9 cellular contexts compared by ENCODE assay signal in genomic region chr18:7164610-7165009, GRCh38. TPM values are rescaled to one million over a fixed set of nuclear protein-coding genes. Genes with fewer than 3 reads are reported as not detected.
DNase-seq lines count a peak whose midpoint lies in the region; ATAC-seq and TF ChIP-seq lines count a peak whose summit lies in the region.
"Had no signal": no experiment of that assay in that cellular context is flagged by ENCODE, and none has a peak within 500 bp of the region (broad histone marks: within the 10 kb centered on the region; RNA-seq: fewer than 3 reads in every experiment).

No MANE protein-coding gene starts in this region.

- H3K9ac ChIP-seq in MM.1S (ENCODE audit: low read length) = no peak overlapping the region
- H3K9ac ChIP-seq in endodermal cell (ENCODE audit: extremely low read depth, low read length, poor library complexity, severe bottlenecking) = no peak overlapping the region
- no peak overlapping the region for H3K9ac ChIP-seq in neural progenitor cell

- H3K4me3 ChIP-seq in MM.1S (ENCODE audit: low read length) (no peak overlapping the region), endodermal cell (ENCODE audit: low read length) (no peak overlapping the region), neural progenitor cell (no peak overlapping the region), esophagus muscularis mucosa (no peak overlapping the region)

- H3K9me3 ChIP-seq in MM.1S (replicated peaks; ENCODE audit: insufficient read depth, low read length) = no peaks in the 10 kb centered on the region
- no peaks in the 10 kb centered on the region for H3K9me3 ChIP-seq in endodermal cell (ENCODE audit: control insufficient read depth, low read length)
- H3K9me3 ChIP-seq in neural progenitor cell (ENCODE audit: low read depth) = no peaks in the 10 kb centered on the region
- H3K9me3 ChIP-seq in esophagus muscularis mucosa = no peaks in the 10 kb centered on the region

- H3K27me3 ChIP-seq in MM.1S (replicated peaks; ENCODE audit: insufficient read depth, low read length) = no peaks in the 10 kb centered on the region
- H3K27me3 ChIP-seq in endodermal cell (ENCODE audit: control insufficient read depth, insufficient read depth, low read length, poor library complexity, severe bottlenecking) = peaks cover 7% of the 10 kb centered on the region
- no peaks in the 10 kb centered on the region for H3K27me3 ChIP-seq in neural progenitor cell
- peaks cover 0 to 8% (median 0%) of the 10 kb centered on the region in 4 donors for H3K27me3 ChIP-seq in esophagus muscularis mucosa

- H3K27ac ChIP-seq in MM.1S (ENCODE audit: low read length) = no peak overlapping the region
- no peak overlapping the region for H3K27ac ChIP-seq in endodermal cell (ENCODE audit: low read depth, low read length)
- no peak overlapping the region for H3K27ac ChIP-seq in neural progenitor cell
- H3K27ac ChIP-seq in esophagus muscularis mucosa (replicated peaks in 1 of 4) = no peak overlapping the region

- no peaks in the 10 kb centered on the region for H3K9me2 ChIP-seq in MM.1S (replicated peaks; ENCODE audit: insufficient read depth, low read length)

- TF ChIP-seq CTCF in MM.1S (IDR thresholded peaks at IDR 0.05; ENCODE audit: low read length) = peak; percentile 28
- TF ChIP-seq CTCF in endodermal cell (conservative IDR thresholded peaks at IDR 0.05) = peak; percentile 73
- peak; percentile 49 for TF ChIP-seq CTCF in neural progenitor cell (IDR thresholded peaks at IDR 0.05)
- TF ChIP-seq CTCF in esophagus muscularis mucosa (IDR thresholded peaks at IDR 0.05) = no peak
- TF ChIP-seq CTCF in mesothelial cell of epicardium (IDR thresholded peaks at IDR 0.05; ENCODE audit: unreplicated experiment) = no peak

- no peaks in the 10 kb centered on the region for H3K36me3 Mint-ChIP-seq in endodermal cell (ENCODE audit: low read depth)
- no peaks in the 10 kb centered on the region for H3K36me3 Mint-ChIP-seq in neural progenitor cell
- H3K36me3 Mint-ChIP-seq in mesothelial cell of epicardium = no peaks in the 10 kb centered on the region

- H2AFZ ChIP-seq in MM.1S (ENCODE audit: low read length) (0 out of 2 replicates have a peak overlapping the region, but pooled peaks have one; percentile 26), neural progenitor cell (replicated peaks) (peak overlapping the region; percentile 57)

- H3K36me3 ChIP-seq in MM.1S (replicated peaks; ENCODE audit: insufficient read depth, low read length) = no peaks in the 10 kb centered on the region
- no peaks in the 10 kb centered on the region for H3K36me3 ChIP-seq in endodermal cell (ENCODE audit: control insufficient read depth, insufficient read depth, low read length)
- H3K36me3 ChIP-seq in neural progenitor cell = no peaks in the 10 kb centered on the region
- no peaks in the 10 kb centered on the region for H3K36me3 ChIP-seq in esophagus muscularis mucosa

- intact Hi-C loops in esophagus muscularis mucosa (cut with DNase I) = no loop called here

- H3K27me3 Mint-ChIP-seq in endodermal cell (ENCODE audit: insufficient read depth) (peaks cover 21% of the 10 kb centered on the region), neural progenitor cell (ENCODE audit: insufficient read depth, low read depth) (peaks cover 9% of the 10 kb centered on the region), mesothelial cell of epicardium (ENCODE audit: low read depth) (no peaks in the 10 kb centered on the region)

- no peak for TF ChIP-seq POLR2A in esophagus muscularis mucosa (IDR thresholded peaks at IDR 0.05; ENCODE audit: low read depth)

- no peak overlapping the region for H3K4me2 ChIP-seq in MM.1S (ENCODE audit: low read depth, low read length)
- no peak overlapping the region for H3K4me2 ChIP-seq in neural progenitor cell

- H3K27ac Mint-ChIP-seq in endodermal cell = no peak overlapping the region
- H3K27ac Mint-ChIP-seq in neural progenitor cell = no peak overlapping the region
- H3K27ac Mint-ChIP-seq in mesothelial cell of epicardium = no peak overlapping the region

- DNase-seq in GM04503 (ENCODE audit: low read depth) (peak; percentile 1), MM.1S (peak; percentile 40), endodermal cell (peak; percentile 64), neural progenitor cell (ENCODE audit: low spot score) (peak; percentile 34), esophagus muscularis mucosa (ENCODE audit: extremely low spot score) (no peak), mesothelial cell of epicardium (ENCODE audit: low spot score in 2 of 2, unreplicated experiment in 2 of 2) (no peak)
- DNase-seq: kidney had no signal

- no peak for ATAC-seq in HG03571 (IDR thresholded peaks at IDR 0.05; ENCODE audit: unreplicated experiment)
- ATAC-seq: activated CD4-positive, CD25-positive, alpha-beta regulatory T cell treated with anti-CD3 and anti-CD28 coated beads, Interleukin-2, amount 50 U/mL, for 24 hours had no signal

- 40 to 61% methylated on average over 3 to 4 of the region's 4 CpGs for WGBS in endodermal cell (ENCODE audit: insufficient coverage in 1 of 2, insufficient read length in 1 of 2), 2 experiments
- WGBS in esophagus muscularis mucosa = 45% methylated on average over 4 of the region's 4 CpGs

- no peaks in the 10 kb centered on the region for H4K20me1 ChIP-seq in MM.1S (ENCODE audit: insufficient read depth, low read length)
- H4K20me1 ChIP-seq in neural progenitor cell (ENCODE audit: low read depth) = no peaks in the 10 kb centered on the region

- H3K4me1 Mint-ChIP-seq in endodermal cell (peaks cover 50% of the 10 kb centered on the region), neural progenitor cell (peaks cover 15% of the 10 kb centered on the region), mesothelial cell of epicardium (peaks cover 11% of the 10 kb centered on the region)

- H3K4me1 ChIP-seq in MM.1S (ENCODE audit: low read length) (no peaks in the 10 kb centered on the region), endodermal cell (ENCODE audit: control insufficient read depth, insufficient read depth, low read length) (peaks cover 13% of the 10 kb centered on the region), neural progenitor cell (peaks cover 7% of the 10 kb centered on the region), esophagus muscularis mucosa (no peaks in the 10 kb centered on the region)

- H3K4me3 Mint-ChIP-seq in endodermal cell (no peak overlapping the region), neural progenitor cell (no peak overlapping the region), mesothelial cell of epicardium (no peak overlapping the region)

- H3K9me3 Mint-ChIP-seq in endodermal cell (no peaks in the 10 kb centered on the region), neural progenitor cell (peaks cover 2% of the 10 kb centered on the region), mesothelial cell of epicardium (no peaks in the 10 kb centered on the region)

- H3F3A ChIP-seq in MM.1S (ENCODE audit: insufficient read depth, low read length) (no peaks in the 10 kb centered on the region), neural progenitor cell (ENCODE audit: low read depth) (no peaks in the 10 kb centered on the region)

- TF ChIP-seq EP300 in esophagus muscularis mucosa (IDR thresholded peaks at IDR 0.05) = no peak

- no peaks in the 10 kb centered on the region for H3K79me2 ChIP-seq in MM.1S (ENCODE audit: low read length)
- no peaks in the 10 kb centered on the region for H3K79me2 ChIP-seq in neural progenitor cell (ENCODE audit: low read depth)

RNA-seq across cellular contexts. Expression of gene LAMA1, which starts 47.0 kb away (rescaled TPM):
- total RNA-seq in endodermal cell (100 to 1,000 TPM; 198 to 316 TPM), neural progenitor cell (ENCODE audit: low replicate concordance) (80.3 and 95.4 TPM in 2 replicates), esophagus muscularis mucosa (under 1 TPM; 0.17 to 0.69 (median 0.37) TPM), mesothelial cell of epicardium (91.4 to 99.8 TPM (median 93.7 TPM) in 3 replicates)
- 85.5 TPM for polyA plus RNA-seq in endodermal cell (2013, experiment 1 of 2)
- 87.7 TPM for polyA plus RNA-seq in endodermal cell (2013, experiment 2 of 2)

Comparison
In these comparisons a context has a peak if more than half of its experiments do, and no peak if none do; other contexts are left out.
1. DNase-seq: peak in GM04503 (single experiment), MM.1S (single experiment), endodermal cell (single experiment) and neural progenitor cell (single experiment); none in esophagus muscularis mucosa (single experiment) and mesothelial cell of epicardium (0 of 2).
2. CTCF ChIP-seq: peak in MM.1S (single experiment), endodermal cell (single experiment) and neural progenitor cell (single experiment); none in esophagus muscularis mucosa (0 of 3) and mesothelial cell of epicardium (single experiment).
3. RNA of gene LAMA1, which starts 47.0 kb away (total RNA-seq): 198 to 316 TPM in endodermal cell, 91.4 to 99.8 TPM in mesothelial cell of epicardium and 80.3 to 95.4 TPM in neural progenitor cell; 0.17 to 0.69 TPM in esophagus muscularis mucosa; every median in the first group is over 10 times any median in the second.